In the genomic region with DNA sequence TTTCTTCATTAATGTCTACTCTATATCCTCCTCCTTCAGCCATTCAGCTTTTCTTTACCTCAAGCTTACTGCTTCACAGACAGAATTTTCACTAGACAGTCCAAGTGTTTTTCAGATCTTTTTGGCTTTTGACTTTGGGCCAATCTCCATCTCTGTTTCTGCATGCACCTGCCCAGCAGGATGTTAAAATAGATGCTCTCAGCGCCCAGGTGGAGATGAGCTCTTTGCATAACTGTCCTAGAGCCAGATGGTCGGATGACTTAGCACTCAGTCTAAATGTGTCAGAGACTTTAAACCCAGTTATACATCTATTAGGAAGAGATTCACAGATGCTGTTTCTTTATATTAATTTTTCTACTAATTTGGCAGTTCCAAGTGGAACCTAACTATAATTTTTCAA, we compare ENCODE assay signal across 22 cellular contexts.
"Had no signal": no experiment of that assay in that cellular context is flagged by ENCODE, and none has a peak within 500 bp of the region (broad histone marks: within the 10 kb centered on the region; RNA-seq: fewer than 3 reads in every experiment).

No MANE protein-coding gene starts in this region.

- H3K4me3 ChIP-seq: cardiac muscle cell, heart left ventricle, sigmoid colon, thoracic aorta, vagina had no signal

- DNase-seq: activated CD4-positive, alpha-beta T cell treated with anti-CD3 and anti-CD28 coated beads, Interleukin-2, amount 10 ng/mL, durations not matched to agents 24 days and 14 days; activated CD8-positive, alpha-beta memory T cell treated with anti-CD3 and anti-CD28 coated beads, Interleukin-2, amount 10 ng/mL, durations not matched to agents 7 days and 5 days; activated CD8-positive, alpha-beta T cell treated with anti-CD3 and anti-CD28 coated beads for 36 hours; activated effector memory CD4-positive, alpha-beta T cell treated with anti-CD3 and anti-CD28 coated beads, Interleukin-2, amount 50 U/mL, for 16 hours; activated naive CD4-positive, alpha-beta T cell treated with anti-CD3 and anti-CD28 coated beads, Interleukin-2, amount 50 U/mL, for 16 hours; activated naive CD8-positive, alpha-beta T cell treated with anti-CD3 and anti-CD28 coated beads, Interleukin-2, amount 50 U/mL, for 24 hours; activated T-cell treated with anti-CD3 and anti-CD28 coated beads for 4 hours; heart left ventricle; islet precursor cell; left cardiac atrium; midbrain; natural killer cell; retina; sigmoid colon; stimulated activated CD4-positive, alpha-beta T cell treated with anti-CD3 and anti-CD28 coated beads, Interleukin-2, amount 100 ng/mL, for 48 hours; stimulated activated naive CD4-positive, alpha-beta T cell had no signal

- H3K36me3 ChIP-seq: cardiac muscle cell, heart left ventricle, sigmoid colon, thoracic aorta, vagina had no signal

- FAIRE-seq: endometrium had no signal

- H3K9me3 ChIP-seq: sigmoid colon, thoracic aorta, vagina had no signal

- H3K27me3 Mint-ChIP-seq: activated CD4-positive, alpha-beta T cell treated with anti-CD3 and anti-CD28 coated beads, Interleukin-2, amount 10 ng/mL, durations not matched to agents 24 days and 14 days; activated CD8-positive, alpha-beta memory T cell treated with anti-CD3 and anti-CD28 coated beads, Interleukin-2, amount 10 ng/mL, durations not matched to agents 7 days and 5 days; activated CD8-positive, alpha-beta T cell treated with anti-CD3 and anti-CD28 coated beads for 36 hours; activated naive CD8-positive, alpha-beta T cell treated with anti-CD3 and anti-CD28 coated beads, Interleukin-2, amount 50 U/mL, for 24 hours; progenitor cell of endocrine pancreas; type B pancreatic cell had no signal

- H3K27me3 ChIP-seq: cardiac muscle cell, sigmoid colon, vagina had no signal

- H3K27ac Mint-ChIP-seq: activated CD4-positive, alpha-beta T cell treated with anti-CD3 and anti-CD28 coated beads, Interleukin-2, amount 10 ng/mL, durations not matched to agents 24 days and 14 days; activated CD8-positive, alpha-beta memory T cell treated with anti-CD3 and anti-CD28 coated beads, Interleukin-2, amount 10 ng/mL, durations not matched to agents 7 days and 5 days; activated CD8-positive, alpha-beta T cell treated with anti-CD3 and anti-CD28 coated beads for 36 hours; activated naive CD8-positive, alpha-beta T cell treated with anti-CD3 and anti-CD28 coated beads, Interleukin-2, amount 50 U/mL, for 24 hours; natural killer cell; progenitor cell of endocrine pancreas; type B pancreatic cell had no signal

- H3K9me3 Mint-ChIP-seq: activated CD4-positive, alpha-beta T cell treated with anti-CD3 and anti-CD28 coated beads, Interleukin-2, amount 10 ng/mL, durations not matched to agents 24 days and 14 days; activated CD8-positive, alpha-beta T cell treated with anti-CD3 and anti-CD28 coated beads for 36 hours; activated naive CD8-positive, alpha-beta T cell treated with anti-CD3 and anti-CD28 coated beads, Interleukin-2, amount 50 U/mL, for 24 hours; natural killer cell; type B pancreatic cell had no signal

- H3K36me3 Mint-ChIP-seq: activated CD8-positive, alpha-beta memory T cell treated with anti-CD3 and anti-CD28 coated beads, Interleukin-2, amount 10 ng/mL, durations not matched to agents 7 days and 5 days; natural killer cell; type B pancreatic cell had no signal

- H3K27ac ChIP-seq: cardiac muscle cell, heart left ventricle, sigmoid colon, thoracic aorta, vagina had no signal

- H3K4me1 ChIP-seq: heart left ventricle, sigmoid colon, vagina had no signal

- H3K4me3 Mint-ChIP-seq: activated CD4-positive, alpha-beta T cell treated with anti-CD3 and anti-CD28 coated beads, Interleukin-2, amount 10 ng/mL, durations not matched to agents 24 days and 14 days; activated CD8-positive, alpha-beta memory T cell treated with anti-CD3 and anti-CD28 coated beads, Interleukin-2, amount 10 ng/mL, durations not matched to agents 7 days and 5 days; activated CD8-positive, alpha-beta T cell treated with anti-CD3 and anti-CD28 coated beads for 36 hours; activated naive CD8-positive, alpha-beta T cell treated with anti-CD3 and anti-CD28 coated beads, Interleukin-2, amount 50 U/mL, for 24 hours; natural killer cell; type B pancreatic cell had no signal
